ENCODE assay signal across 1 cellular context in genomic region chr5:56480305-56481146, GRCh38.
TF ChIP-seq lines count a peak whose summit lies in the region.

No MANE protein-coding gene starts in this region.

TF ChIP-seq in HepG2, 621 proteins besides CTCF, POLR2A, EP300 and RAD21 (continued from another document and continues in another):
- no peak for TF ChIP-seq NFIB (CRISPR knock-in tag; IDR thresholded peaks at IDR 0.05; ENCODE audit: borderline replicate concordance)
- no peak for TF ChIP-seq CAMTA2 (CRISPR knock-in tag; IDR thresholded peaks at IDR 0.05; ENCODE audit: borderline replicate concordance)
- no peak for TF ChIP-seq ZBTB42 (CRISPR knock-in tag; IDR thresholded peaks at IDR 0.05)
- no peak for TF ChIP-seq ZBTB1 (CRISPR knock-in tag; IDR thresholded peaks at IDR 0.05; ENCODE audit: borderline replicate concordance)
- no peak for TF ChIP-seq ZNF720 (CRISPR knock-in tag; IDR thresholded peaks at IDR 0.05)
- no peak for TF ChIP-seq TAF15 (IDR thresholded peaks at IDR 0.05; ENCODE audit: low read depth, low read length, poor library complexity, severe bottlenecking)
- TF ChIP-seq, protein P1, sequence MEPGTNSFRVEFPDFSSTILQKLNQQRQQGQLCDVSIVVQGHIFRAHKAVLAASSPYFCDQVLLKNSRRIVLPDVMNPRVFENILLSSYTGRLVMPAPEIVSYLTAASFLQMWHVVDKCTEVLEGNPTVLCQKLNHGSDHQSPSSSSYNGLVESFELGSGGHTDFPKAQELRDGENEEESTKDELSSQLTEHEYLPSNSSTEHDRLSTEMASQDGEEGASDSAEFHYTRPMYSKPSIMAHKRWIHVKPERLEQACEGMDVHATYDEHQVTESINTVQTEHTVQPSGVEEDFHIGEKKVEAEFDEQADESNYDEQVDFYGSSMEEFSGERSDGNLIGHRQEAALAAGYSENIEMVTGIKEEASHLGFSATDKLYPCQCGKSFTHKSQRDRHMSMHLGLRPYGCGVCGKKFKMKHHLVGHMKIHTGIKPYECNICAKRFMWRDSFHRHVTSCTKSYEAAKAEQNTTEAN (CRISPR knock-in tag; conservative IDR thresholded peaks at IDR 0.05): no peak
- no peak for TF ChIP-seq ZNF382 (CRISPR knock-in tag; IDR thresholded peaks at IDR 0.05; ENCODE audit: borderline replicate concordance)
- TF ChIP-seq MAFF (IDR thresholded peaks at IDR 0.05; ENCODE audit: low read depth, low read length): no peak
- TF ChIP-seq ZNF468 (CRISPR knock-in tag; IDR thresholded peaks at IDR 0.05): no peak
- peak; percentile 63; the same call in 1 of the 2 replicates for TF ChIP-seq ZNF280B (CRISPR knock-in tag; IDR thresholded peaks at IDR 0.05; ENCODE audit: borderline replicate concordance)
- TF ChIP-seq ZNF510 (CRISPR knock-in tag; IDR thresholded peaks at IDR 0.05; ENCODE audit: low read depth): peak; percentile 56; the same call in 1 of the 2 replicates
- TF ChIP-seq, protein P2, sequence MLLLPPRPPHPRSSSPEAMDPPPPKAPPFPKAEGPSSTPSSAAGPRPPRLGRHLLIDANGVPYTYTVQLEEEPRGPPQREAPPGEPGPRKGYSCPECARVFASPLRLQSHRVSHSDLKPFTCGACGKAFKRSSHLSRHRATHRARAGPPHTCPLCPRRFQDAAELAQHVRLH (CRISPR knock-in tag; IDR thresholded peaks at IDR 0.05; ENCODE audit: borderline replicate concordance, low read depth): no peak
- 0 out of 2 replicates have a peak, but pooled peaks have one; percentile 37 for TF ChIP-seq NR1H2 (CRISPR knock-in tag; IDR thresholded peaks at IDR 0.05; ENCODE audit: borderline replicate concordance, low read depth)
- no peak for TF ChIP-seq SAFB2 (CRISPR knock-in tag; IDR thresholded peaks at IDR 0.05; ENCODE audit: borderline replicate concordance, low read depth)
- no peak for TF ChIP-seq MZF1 (CRISPR knock-in tag; IDR thresholded peaks at IDR 0.05; ENCODE audit: borderline replicate concordance)
- no peak for TF ChIP-seq SCMH1 (CRISPR knock-in tag; IDR thresholded peaks at IDR 0.05; ENCODE audit: borderline replicate concordance)
- TF ChIP-seq ZNF232 (CRISPR knock-in tag; IDR thresholded peaks at IDR 0.05; ENCODE audit: borderline replicate concordance): no peak
- TF ChIP-seq ZNF33B (CRISPR knock-in tag; IDR thresholded peaks at IDR 0.05): no peak; the same call in 1 of the 2 replicates
- peak; percentile 90 for TF ChIP-seq PITX1 (CRISPR knock-in tag; IDR thresholded peaks at IDR 0.05)
- no peak for TF ChIP-seq KIAA2018 (CRISPR knock-in tag; IDR thresholded peaks at IDR 0.05; ENCODE audit: borderline replicate concordance)
- no peak for TF ChIP-seq STAT5B (CRISPR knock-in tag; IDR thresholded peaks at IDR 0.05)
- TF ChIP-seq SMARCE1 (IDR thresholded peaks at IDR 0.05; ENCODE audit: borderline replicate concordance): no peak
- 0 out of 2 replicates have a peak, but pooled peaks have one; percentile 41 for TF ChIP-seq KMT2B (CRISPR knock-in tag; IDR thresholded peaks at IDR 0.05)
- TF ChIP-seq NFATC3 (CRISPR knock-in tag; IDR thresholded peaks at IDR 0.05): no peak
- TF ChIP-seq, protein P3, sequence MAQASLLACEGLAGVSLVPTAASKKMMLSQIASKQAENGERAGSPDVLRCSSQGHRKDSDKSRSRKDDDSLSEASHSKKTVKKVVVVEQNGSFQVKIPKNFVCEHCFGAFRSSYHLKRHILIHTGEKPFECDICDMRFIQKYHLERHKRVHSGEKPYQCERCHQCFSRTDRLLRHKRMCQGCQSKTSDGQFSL (CRISPR knock-in tag; IDR thresholded peaks at IDR 0.05): no peak; the same call in none of the 2 replicates
- TF ChIP-seq KLF13 (CRISPR knock-in tag; IDR thresholded peaks at IDR 0.05): no peak
- TF ChIP-seq KMT2A (CRISPR knock-in tag; IDR thresholded peaks at IDR 0.05): peak; percentile 38; the same call in 1 of the 2 replicates
- peak; percentile 93 for TF ChIP-seq TCF7 (IDR thresholded peaks at IDR 0.05; ENCODE audit: low read depth)
- TF ChIP-seq, protein P4, sequence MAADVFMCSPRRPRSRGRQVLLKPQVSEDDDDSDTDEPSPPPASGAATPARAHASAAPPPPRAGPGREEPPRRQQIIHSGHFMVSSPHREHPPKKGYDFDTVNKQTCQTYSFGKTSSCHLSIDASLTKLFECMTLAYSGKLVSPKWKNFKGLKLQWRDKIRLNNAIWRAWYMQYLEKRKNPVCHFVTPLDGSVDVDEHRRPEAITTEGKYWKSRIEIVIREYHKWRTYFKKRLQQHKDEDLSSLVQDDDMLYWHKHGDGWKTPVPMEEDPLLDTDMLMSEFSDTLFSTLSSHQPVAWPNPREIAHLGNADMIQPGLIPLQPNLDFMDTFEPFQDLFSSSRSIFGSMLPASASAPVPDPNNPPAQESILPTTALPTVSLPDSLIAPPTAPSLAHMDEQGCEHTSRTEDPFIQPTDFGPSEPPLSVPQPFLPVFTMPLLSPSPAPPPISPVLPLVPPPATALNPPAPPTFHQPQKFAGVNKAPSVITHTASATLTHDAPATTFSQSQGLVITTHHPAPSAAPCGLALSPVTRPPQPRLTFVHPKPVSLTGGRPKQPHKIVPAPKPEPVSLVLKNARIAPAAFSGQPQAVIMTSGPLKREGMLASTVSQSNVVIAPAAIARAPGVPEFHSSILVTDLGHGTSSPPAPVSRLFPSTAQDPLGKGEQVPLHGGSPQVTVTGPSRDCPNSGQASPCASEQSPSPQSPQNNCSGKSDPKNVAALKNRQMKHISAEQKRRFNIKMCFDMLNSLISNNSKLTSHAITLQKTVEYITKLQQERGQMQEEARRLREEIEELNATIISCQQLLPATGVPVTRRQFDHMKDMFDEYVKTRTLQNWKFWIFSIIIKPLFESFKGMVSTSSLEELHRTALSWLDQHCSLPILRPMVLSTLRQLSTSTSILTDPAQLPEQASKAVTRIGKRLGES (CRISPR knock-in tag; IDR thresholded peaks at IDR 0.05; ENCODE audit: borderline replicate concordance): no peak
- TF ChIP-seq ZNF564 (CRISPR knock-in tag; IDR thresholded peaks at IDR 0.05): no peak
- no peak for TF ChIP-seq FOXM1 (CRISPR knock-in tag; IDR thresholded peaks at IDR 0.05)
- TF ChIP-seq, protein P5, sequence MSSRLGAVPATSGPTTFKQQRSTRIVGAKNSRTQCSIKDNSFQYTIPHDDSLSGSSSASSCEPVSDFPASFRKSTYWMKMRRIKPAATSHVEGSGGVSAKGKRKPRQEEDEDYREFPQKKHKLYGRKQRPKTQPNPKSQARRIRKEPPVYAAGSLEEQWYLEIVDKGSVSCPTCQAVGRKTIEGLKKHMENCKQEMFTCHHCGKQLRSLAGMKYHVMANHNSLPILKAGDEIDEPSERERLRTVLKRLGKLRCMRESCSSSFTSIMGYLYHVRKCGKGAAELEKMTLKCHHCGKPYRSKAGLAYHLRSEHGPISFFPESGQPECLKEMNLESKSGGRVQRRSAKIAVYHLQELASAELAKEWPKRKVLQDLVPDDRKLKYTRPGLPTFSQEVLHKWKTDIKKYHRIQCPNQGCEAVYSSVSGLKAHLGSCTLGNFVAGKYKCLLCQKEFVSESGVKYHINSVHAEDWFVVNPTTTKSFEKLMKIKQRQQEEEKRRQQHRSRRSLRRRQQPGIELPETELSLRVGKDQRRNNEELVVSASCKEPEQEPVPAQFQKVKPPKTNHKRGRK (CRISPR knock-in tag; IDR thresholded peaks at IDR 0.05): no peak
- peak; percentile 41; the same call in 1 of the 2 replicates for TF ChIP-seq KDM3A (CRISPR knock-in tag; IDR thresholded peaks at IDR 0.05; ENCODE audit: low read depth)
- TF ChIP-seq, protein P6, sequence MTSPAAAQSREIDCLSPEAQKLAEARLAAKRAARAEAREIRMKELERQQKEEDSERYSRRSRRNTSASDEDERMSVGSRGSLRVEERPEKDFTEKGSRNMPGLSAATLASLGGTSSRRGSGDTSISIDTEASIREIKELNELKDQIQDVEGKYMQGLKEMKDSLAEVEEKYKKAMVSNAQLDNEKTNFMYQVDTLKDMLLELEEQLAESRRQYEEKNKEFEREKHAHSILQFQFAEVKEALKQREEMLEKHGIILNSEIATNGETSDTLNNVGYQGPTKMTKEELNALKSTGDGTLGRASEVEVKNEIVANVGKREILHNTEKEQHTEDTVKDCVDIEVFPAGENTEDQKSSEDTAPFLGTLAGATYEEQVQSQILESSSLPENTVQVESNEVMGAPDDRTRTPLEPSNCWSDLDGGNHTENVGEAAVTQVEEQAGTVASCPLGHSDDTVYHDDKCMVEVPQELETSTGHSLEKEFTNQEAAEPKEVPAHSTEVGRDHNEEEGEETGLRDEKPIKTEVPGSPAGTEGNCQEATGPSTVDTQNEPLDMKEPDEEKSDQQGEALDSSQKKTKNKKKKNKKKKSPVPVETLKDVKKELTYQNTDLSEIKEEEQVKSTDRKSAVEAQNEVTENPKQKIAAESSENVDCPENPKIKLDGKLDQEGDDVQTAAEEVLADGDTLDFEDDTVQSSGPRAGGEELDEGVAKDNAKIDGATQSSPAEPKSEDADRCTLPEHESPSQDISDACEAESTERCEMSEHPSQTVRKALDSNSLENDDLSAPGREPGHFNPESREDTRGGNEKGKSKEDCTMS (CRISPR knock-in tag; conservative IDR thresholded peaks at IDR 0.05): no peak
- no peak for TF ChIP-seq ZNF644 (CRISPR knock-in tag; IDR thresholded peaks at IDR 0.05; ENCODE audit: low read depth)
- TF ChIP-seq ZNF20 (CRISPR knock-in tag; IDR thresholded peaks at IDR 0.05): no peak
- peak; percentile 51; the same call in 1 of the 2 replicates for TF ChIP-seq KAT7 (CRISPR knock-in tag; IDR thresholded peaks at IDR 0.05; ENCODE audit: borderline replicate concordance)
